ENCODE assay signal across 16 cellular contexts in genomic region chr2:105377871-105378270, GRCh38. TPM values are rescaled to one million over a fixed set of nuclear protein-coding genes. Genes with fewer than 3 reads are reported as not detected.
DNase-seq lines count a peak whose midpoint lies in the region; ATAC-seq, FAIRE-seq and TF ChIP-seq lines count a peak whose summit lies in the region.
"Had no signal": no experiment of that assay in that cellular context is flagged by ENCODE, and none has a peak within 500 bp of the region (broad histone marks: within the 10 kb centered on the region; RNA-seq: fewer than 3 reads in every experiment).

No MANE protein-coding gene starts in this region.

- peak overlapping the region; percentile 35 for H3K9ac ChIP-seq in astrocyte (ENCODE audit: low read length)
- no peak overlapping the region for H3K9ac ChIP-seq in neural progenitor cell

- H3K27me3 ChIP-seq in AG04450 (ENCODE audit: control insufficient read depth, insufficient read depth, low read length): no peaks in the 10 kb centered on the region
- H3K27me3 ChIP-seq in astrocyte (ENCODE audit: insufficient read depth, low read length): no peaks in the 10 kb centered on the region
- H3K27me3 ChIP-seq in neural progenitor cell: no peaks in the 10 kb centered on the region

- no peak for FAIRE-seq in astrocyte (lab: Jason Lieb, UNC)
- FAIRE-seq: H54 had no signal

- no peak overlapping the region for H2AFZ ChIP-seq in astrocyte (ENCODE audit: low read depth, low read length)
- H2AFZ ChIP-seq in neural progenitor cell (replicated peaks): no peak overlapping the region

- peaks cover 45% of the 10 kb centered on the region for H3K4me1 Mint-ChIP-seq in astrocyte (ENCODE audit: low read depth, unreplicated experiment)
- peaks cover 14% of the 10 kb centered on the region for H3K4me1 Mint-ChIP-seq in neural progenitor cell
- peaks cover 17% of the 10 kb centered on the region for H3K4me1 Mint-ChIP-seq in activated T-cell treated with anti-CD3 and anti-CD28 coated beads, Interleukin-2, amount 50 U/mL, for 4 hours (ENCODE audit: low read depth)

- H3F3A ChIP-seq in neural progenitor cell (ENCODE audit: low read depth): no peaks in the 10 kb centered on the region

- H3K4me3 Mint-ChIP-seq in astrocyte (ENCODE audit: unreplicated experiment) (no peak overlapping the region), neural progenitor cell (no peak overlapping the region)
- H3K4me3 Mint-ChIP-seq in activated T-cell treated with anti-CD3 and anti-CD28 coated beads, Interleukin-2, amount 50 U/mL, for 4 hours: no peak overlapping the region

- no peak for ATAC-seq in GM21529 (IDR thresholded peaks at IDR 0.05; ENCODE audit: unreplicated experiment)
- no peak for ATAC-seq in activated T-cell treated with anti-CD3 and anti-CD28 coated beads, Interleukin-2, amount 50 U/mL, for 4 hours
- ATAC-seq: mucosa of descending colon had no signal

- peaks cover 53% of the 10 kb centered on the region for H3K36me3 Mint-ChIP-seq in astrocyte (ENCODE audit: low read depth, unreplicated experiment)
- peaks cover 42% of the 10 kb centered on the region for H3K36me3 Mint-ChIP-seq in neural progenitor cell
- no peaks in the 10 kb centered on the region for H3K36me3 Mint-ChIP-seq in activated T-cell treated with anti-CD3 and anti-CD28 coated beads, Interleukin-2, amount 50 U/mL, for 4 hours (ENCODE audit: insufficient read depth)

- peaks cover 72% of the 10 kb centered on the region for H3K4me1 ChIP-seq in astrocyte (ENCODE audit: insufficient read depth, low read length)
- no peaks in the 10 kb centered on the region for H3K4me1 ChIP-seq in neural progenitor cell

- no peaks in the 10 kb centered on the region for H3K27me3 Mint-ChIP-seq in astrocyte (ENCODE audit: low read depth, unreplicated experiment)
- peaks cover 7% of the 10 kb centered on the region for H3K27me3 Mint-ChIP-seq in neural progenitor cell (ENCODE audit: insufficient read depth, low read depth)
- no peaks in the 10 kb centered on the region for H3K27me3 Mint-ChIP-seq in activated T-cell treated with anti-CD3 and anti-CD28 coated beads, Interleukin-2, amount 50 U/mL, for 4 hours (ENCODE audit: low read depth)

- H3K27ac ChIP-seq in AG04450 (ENCODE audit: low read depth, low read length) (peak overlapping the region; percentile 77), astrocyte (ENCODE audit: low read depth, low read length) (peak overlapping the region; percentile 57), neural progenitor cell (no peak overlapping the region), coronary artery (no peak overlapping the region)
- H3K27ac ChIP-seq: SK-N-MC had no signal

- H3K79me2 ChIP-seq in astrocyte (ENCODE audit: insufficient read depth, low read length) (peaks cover 98% of the 10 kb centered on the region), neural progenitor cell (ENCODE audit: low read depth) (no peaks in the 10 kb centered on the region)

- CTCF ChIA-PET in AG04450 (lab: Charles Lee): interaction anchor here (0.9 kb wide), 1 partner anchor 143 kb away, joined by 4 read pairs; no protein-coding TSS in a partner anchor

- H3K36me3 ChIP-seq in astrocyte (ENCODE audit: insufficient read depth, low read length) (peaks cover 73% of the 10 kb centered on the region), neural progenitor cell (no peaks in the 10 kb centered on the region)

- H3K27ac Mint-ChIP-seq in astrocyte (ENCODE audit: unreplicated experiment) (no peak overlapping the region), neural progenitor cell (peak overlapping the region; percentile 10)

- no peaks in the 10 kb centered on the region for H3K9me3 Mint-ChIP-seq in astrocyte (ENCODE audit: unreplicated experiment)
- no peaks in the 10 kb centered on the region for H3K9me3 Mint-ChIP-seq in neural progenitor cell
- H3K9me3 Mint-ChIP-seq in activated T-cell treated with anti-CD3 and anti-CD28 coated beads, Interleukin-2, amount 50 U/mL, for 4 hours: no peaks in the 10 kb centered on the region

- POLR2A ChIA-PET in AG04450 (lab: Yijun Ruan, JAX): no interaction called here

- H3K4me3 ChIP-seq in AG04450 (ENCODE audit: low read depth, low read length): no peak overlapping the region
- H3K4me3 ChIP-seq in astrocyte (ENCODE audit: insufficient read depth, low read depth, low read length): no peak overlapping the region
- H3K4me3 ChIP-seq in neural progenitor cell: no peak overlapping the region
- H3K4me3 ChIP-seq in coronary artery: no peak overlapping the region
- H3K4me3 ChIP-seq: mucosa of descending colon, SK-N-MC had no signal

- no peak for DNase-seq in AG04450 (ENCODE audit: low read depth, low spot score)
- DNase-seq in astrocyte (ENCODE audit: low read depth): no peak
- DNase-seq in neural progenitor cell (ENCODE audit: low spot score): no peak
- DNase-seq in activated CD4-positive, alpha-beta T cell treated with anti-CD3 and anti-CD28 coated beads for 48 hours: no peak
- DNase-seq in coronary artery (ENCODE audit: low spot score): no peak
- DNase-seq in activated T-cell treated with anti-CD3 and anti-CD28 coated beads, Interleukin-2, amount 50 U/mL, for 4 hours: no peak
- DNase-seq: activated T-cell treated with anti-CD3 and anti-CD28 coated beads for 4 hours; C1 segment of cervical spinal cord; mucosa of descending colon; NCI-H146; NCI-H69; stimulated activated naive CD4-positive, alpha-beta T cell treated with Interleukin-2 at 50 U/mL for 16 hours had no signal

- H4K20me1 ChIP-seq in astrocyte (ENCODE audit: insufficient read depth, low read length) (peaks cover 97% of the 10 kb centered on the region), neural progenitor cell (ENCODE audit: low read depth) (no peaks in the 10 kb centered on the region)

- TF ChIP-seq CTCF in AG04450 (IDR thresholded peaks at IDR 0.05; ENCODE audit: low read depth, low read length): no peak
- peak; percentile 13; the same call in 1 of the 2 replicates for TF ChIP-seq CTCF in LNCAP (IDR thresholded peaks at IDR 0.05)
- no peak for TF ChIP-seq CTCF in astrocyte (IDR thresholded peaks at IDR 0.05; ENCODE audit: insufficient read depth, low read depth, low read length)
- peak; percentile 13 for TF ChIP-seq CTCF in neural progenitor cell (IDR thresholded peaks at IDR 0.05)
- TF ChIP-seq CTCF in coronary artery (IDR thresholded peaks at IDR 0.05): no peak

- H3K4me2 ChIP-seq in astrocyte (ENCODE audit: low read length) (peak overlapping the region; percentile 10), neural progenitor cell (no peak overlapping the region)

- H3K9me3 ChIP-seq in AG04450 (ENCODE audit: control insufficient read depth, insufficient read depth, low read length) (no peaks in the 10 kb centered on the region), astrocyte (ENCODE audit: insufficient read depth, low read depth, low read length) (no peaks in the 10 kb centered on the region), neural progenitor cell (ENCODE audit: low read depth) (no peaks in the 10 kb centered on the region)
- H3K9me3 ChIP-seq: mucosa of descending colon had no signal

RNA-seq across cellular contexts. Expression of gene FHL2, which starts 21.0 kb away (rescaled TPM):
- polyA plus RNA-seq in AG04450 (2011; rRNA removed): 497 and 555 TPM in 2 replicates
- 400 and 514 TPM in 2 replicates for polyA minus RNA-seq in AG04450 (2011; rRNA and poly(A)+ RNA removed)
- total RNA-seq in astrocyte (104 and 115 TPM in 2 replicates), neural progenitor cell (ENCODE audit: low replicate concordance) (17.8 and 20.7 TPM in 2 replicates)
- 1 to 10 TPM; 2.6 to 3.5 (median 2.7) TPM for total RNA-seq in activated T-cell treated with anti-CD3 and anti-CD28 coated beads, Interleukin-2, amount 50 U/mL, for 4 hours

RNA-seq across cellular contexts. Expression of gene C2orf49, which starts 40.5 kb away (rescaled TPM):
- polyA plus RNA-seq in AG04450 (2011; rRNA removed): 13.7 and 20.3 TPM in 2 replicates
- polyA minus RNA-seq in AG04450 (2011; rRNA and poly(A)+ RNA removed): 9.9 and 11.5 TPM in 2 replicates
- 21.6 and 22.6 TPM in 2 replicates for total RNA-seq in astrocyte
- total RNA-seq in neural progenitor cell (ENCODE audit: low replicate concordance): 29.7 and 42.9 TPM in 2 replicates
- total RNA-seq in activated T-cell treated with anti-CD3 and anti-CD28 coated beads, Interleukin-2, amount 50 U/mL, for 4 hours: 10 to 100 TPM; 16.2 to 18.8 (median 18.1) TPM

RNA-seq across cellular contexts. Expression of gene TGFBRAP1, which starts 48.3 kb away (rescaled TPM):
- 7.9 and 9.8 TPM in 2 replicates for polyA plus RNA-seq in AG04450 (2011; rRNA removed)
- 14.0 and 16.7 TPM in 2 replicates for polyA minus RNA-seq in AG04450 (2011; rRNA and poly(A)+ RNA removed)
- total RNA-seq in astrocyte (25.1 and 26.1 TPM in 2 replicates), neural progenitor cell (ENCODE audit: low replicate concordance) (13.8 and 14.0 TPM in 2 replicates)
- total RNA-seq in activated T-cell treated with anti-CD3 and anti-CD28 coated beads, Interleukin-2, amount 50 U/mL, for 4 hours: 10 to 100 TPM; 25.1 to 27.3 (median 26.8) TPM

Comparison
In these comparisons a context has a peak if more than half of its experiments do, and no peak if none do; other contexts are left out.
1. H3K27ac ChIP-seq: peak in AG04450 (single experiment) and astrocyte (single experiment); none in neural progenitor cell (single experiment) and coronary artery (0 of 2).
2. CTCF ChIP-seq: peak in LNCAP (single experiment) and neural progenitor cell (single experiment); none in AG04450 (single experiment), astrocyte (single experiment) and coronary artery (single experiment).